18 cellular contexts compared by ENCODE assay signal in genomic region chr12:119156401-119156800, GRCh38. TPM values are rescaled to one million over a fixed set of nuclear protein-coding genes. Genes with fewer than 3 reads are reported as not detected.
DNase-seq lines count a peak whose midpoint lies in the region; ATAC-seq, FAIRE-seq and TF ChIP-seq lines count a peak whose summit lies in the region.
"Had no signal": no experiment of that assay in that cellular context is flagged by ENCODE, and none has a peak within 500 bp of the region (broad histone marks: within the 10 kb centered on the region; RNA-seq: fewer than 3 reads in every experiment).

No MANE protein-coding gene starts in this region.

- H3K27me3 Mint-ChIP-seq in activated CD8-positive, alpha-beta T cell treated with anti-CD3 and anti-CD28 coated beads, Interleukin-2, amount 10 ng/mL, durations not matched to agents 7 days and 5 days (ENCODE audit: low read depth), result peaks cover 4% of the 10 kb centered on the region

- TF ChIP-seq CTCF in LNCaP clone FGC (IDR thresholded peaks at IDR 0.05; ENCODE audit: control insufficient read depth, extremely low read depth, insufficient read depth), result 0 out of 2 replicates have a peak, but pooled peaks have one; percentile 21
- peak in 7 of 9 donors; percentile 21 to 55 (median 30) for TF ChIP-seq CTCF in heart right ventricle (IDR thresholded peaks at IDR 0.05)
- TF ChIP-seq CTCF in retinal pigment epithelial cell (conservative IDR thresholded peaks at IDR 0.05; ENCODE audit: low read depth, low read length), result peak; percentile 21

- H3K4me3 ChIP-seq in LNCaP clone FGC (ENCODE audit: low read depth, low read length) (no peak overlapping the region), heart right ventricle (peak overlapping the region in 2 of 10 donors; percentile 11 to 13), retinal pigment epithelial cell (ENCODE audit: low read length) (no peak overlapping the region)

- 60 to 74% methylated on average over 31 of the region's 31 CpGs for WGBS in heart right ventricle, 2 donors

- no peak overlapping the region for H3K4me3 Mint-ChIP-seq in activated CD8-positive, alpha-beta T cell treated with anti-CD3 and anti-CD28 coated beads, Interleukin-2, amount 10 ng/mL, durations not matched to agents 7 days and 5 days
- H3K4me3 Mint-ChIP-seq: activated CD4-positive, alpha-beta memory T cell treated with anti-CD3 and anti-CD28 coated beads for 36 hours; activated T-helper 1 cell treated with anti-CD3 and anti-CD28 coated beads, Interleukin-12 subunit alpha, Interleukin-12 subunit beta, Interleukin-2, Interleukin-4 antibody, amounts not matched to agents 30 ng/mL and 10 ng/mL and 1 ng/mL, durations not matched to agents 14 hours and 24 hours and 36 hours; natural killer cell treated with Interleukin-12 subunit alpha and Interleukin-12 subunit beta and Interleukin-15 and Interleukin-18, amount 100 ng/mL, for 72 hours had no signal

- H3K27ac Mint-ChIP-seq in activated CD8-positive, alpha-beta T cell treated with anti-CD3 and anti-CD28 coated beads, Interleukin-2, amount 10 ng/mL, durations not matched to agents 7 days and 5 days, result no peak overlapping the region
- H3K27ac Mint-ChIP-seq: activated CD4-positive, alpha-beta memory T cell treated with anti-CD3 and anti-CD28 coated beads for 36 hours; activated T-helper 1 cell treated with anti-CD3 and anti-CD28 coated beads, Interleukin-12 subunit alpha, Interleukin-12 subunit beta, Interleukin-2, Interleukin-4 antibody, amounts not matched to agents 30 ng/mL and 10 ng/mL and 1 ng/mL, durations not matched to agents 14 hours and 24 hours and 36 hours; natural killer cell treated with Interleukin-12 subunit alpha and Interleukin-12 subunit beta and Interleukin-15 and Interleukin-18, amount 100 ng/mL, for 72 hours had no signal

- H3K36me3 ChIP-seq in heart right ventricle, result no peaks in the 10 kb centered on the region

- POLR2A ChIA-PET in activated CD8-positive, alpha-beta T cell treated with anti-CD3 and anti-CD28 coated beads, Interleukin-2, amount 10 ng/mL, durations not matched to agents 7 days and 5 days (lab: Charles Lee), result no interaction called here

- intact Hi-C loops in heart right ventricle (cut with DNase I), result no loop called here

- FAIRE-seq in RCC 7860 (lab: Jason Lieb, UNC), result no peak
- FAIRE-seq: GM19239, TTC549 had no signal

- ATAC-seq in heart right ventricle, result peak in 7 of 8 donors; percentile 14 to 49 (median 20)
- ATAC-seq in activated CD8-positive, alpha-beta T cell treated with anti-CD3 and anti-CD28 coated beads, Interleukin-2, amount 10 ng/mL, durations not matched to agents 7 days and 5 days, result no peak
- ATAC-seq: natural killer cell treated with Interleukin-12 subunit alpha and Interleukin-12 subunit beta and Interleukin-15 and Interleukin-18, amount 100 ng/mL, for 72 hours had no signal

- H3K4me1 Mint-ChIP-seq in activated CD8-positive, alpha-beta T cell treated with anti-CD3 and anti-CD28 coated beads, Interleukin-2, amount 10 ng/mL, durations not matched to agents 7 days and 5 days (ENCODE audit: low read depth), result no peaks in the 10 kb centered on the region

- peaks cover 0 to 12% (median 4%) of the 10 kb centered on the region in 11 donors for H3K9me3 ChIP-seq in heart right ventricle

- H3K27ac ChIP-seq in heart right ventricle, result peak overlapping the region in 9 of 10 donors; percentile 42 to 88 (median 81)

- CTCF ChIA-PET in activated CD8-positive, alpha-beta T cell treated with anti-CD3 and anti-CD28 coated beads, Interleukin-2, amount 10 ng/mL, durations not matched to agents 7 days and 5 days (lab: Charles Lee), result interaction anchor here (0.7 kb wide), 1 partner anchor 391 kb away, joined by 3 read pairs; no protein-coding TSS in a partner anchor

- H3K36me3 Mint-ChIP-seq in activated CD8-positive, alpha-beta T cell treated with anti-CD3 and anti-CD28 coated beads, Interleukin-2, amount 10 ng/mL, durations not matched to agents 7 days and 5 days (ENCODE audit: low read depth), result no peaks in the 10 kb centered on the region
- H3K36me3 Mint-ChIP-seq: activated CD4-positive, alpha-beta memory T cell treated with anti-CD3 and anti-CD28 coated beads for 36 hours; natural killer cell treated with Interleukin-12 subunit alpha and Interleukin-12 subunit beta and Interleukin-15 and Interleukin-18, amount 100 ng/mL, for 72 hours had no signal

- DNase-seq in D341Med (ENCODE audit: low spot score) (peak; percentile 82), LNCaP clone FGC (ENCODE audit: low read depth) (no peak), heart right ventricle (peak; percentile 49 to 50), retinal pigment epithelial cell (ENCODE audit: low read depth) (no peak), RCC 7860 (ENCODE audit: low spot score) (no peak), NCI-H526 treated with DMSO at 0.1 percent for 48 hours (lab: John Stamatoyannopoulos, UW) (no peak), NCI-H1417 treated with DMSO at 0.1 percent for 48 hours (lab: John Stamatoyannopoulos, UW) (no peak)
- no peak for DNase-seq in activated CD8-positive, alpha-beta T cell treated with anti-CD3 and anti-CD28 coated beads, Interleukin-2, amount 10 ng/mL, durations not matched to agents 7 days and 5 days
- DNase-seq: activated CD4-positive, alpha-beta memory T cell treated with anti-CD3 and anti-CD28 coated beads for 36 hours; caudate nucleus; DMS79; effector memory CD4-positive, alpha-beta T cell; mammary epithelial cell; NCI-H774 had no signal

- H3K27me3 ChIP-seq in heart right ventricle, result peaks cover 0 to 4% (median 0%) of the 10 kb centered on the region in 7 donors

- H3K4me1 ChIP-seq in heart right ventricle, result peaks cover 0 to 48% (median 12%) of the 10 kb centered on the region in 9 donors

- H3K9me3 Mint-ChIP-seq in activated CD8-positive, alpha-beta T cell treated with anti-CD3 and anti-CD28 coated beads, Interleukin-2, amount 10 ng/mL, durations not matched to agents 7 days and 5 days (ENCODE audit: insufficient read depth), result peaks cover 4% of the 10 kb centered on the region
- H3K9me3 Mint-ChIP-seq: natural killer cell treated with Interleukin-12 subunit alpha and Interleukin-12 subunit beta and Interleukin-15 and Interleukin-18, amount 100 ng/mL, for 72 hours had no signal

RNA-seq across cellular contexts. Expression of gene HSPB8, which starts 22.3 kb away (rescaled TPM):
- total RNA-seq in heart right ventricle, result 100 to 1,000 TPM; 421 to 720 (median 568) TPM
- polyA plus RNA-seq in heart right ventricle, result 100 to 1,000 TPM; 250 to 442 TPM
- total RNA-seq in activated CD8-positive, alpha-beta T cell treated with anti-CD3 and anti-CD28 coated beads, Interleukin-2, amount 10 ng/mL, durations not matched to agents 7 days and 5 days, result not detected
- total RNA-seq: activated CD4-positive, alpha-beta memory T cell treated with anti-CD3 and anti-CD28 coated beads for 36 hours; activated T-helper 1 cell treated with anti-CD3 and anti-CD28 coated beads, Interleukin-12 subunit alpha, Interleukin-12 subunit beta, Interleukin-2, Interleukin-4 antibody, amounts not matched to agents 30 ng/mL and 10 ng/mL and 1 ng/mL, durations not matched to agents 14 hours and 24 hours and 36 hours; natural killer cell treated with Interleukin-12 subunit alpha and Interleukin-12 subunit beta and Interleukin-15 and Interleukin-18, amount 100 ng/mL, for 72 hours had no signal
- polyA plus RNA-seq: mammary epithelial cell had no signal

Comparison
In these comparisons a context has a peak if more than half of its experiments do, and no peak if none do; other contexts are left out.
1. DNase-seq: peak in D341Med (single experiment) and heart right ventricle (2 of 2); none in LNCaP clone FGC (single experiment), retinal pigment epithelial cell (single experiment), RCC 7860 (single experiment), NCI-H526 treated with DMSO at 0.1 percent for 48 hours (single experiment), activated CD8-positive, alpha-beta T cell treated with anti-CD3 and anti-CD28 coated beads, Interleukin-2, amount 10 ng/mL, durations not matched to agents 7 days and 5 days (single experiment) and NCI-H1417 treated with DMSO at 0.1 percent for 48 hours (single experiment).
2. RNA of gene HSPB8, which starts 22.3 kb away (total RNA-seq): 421 to 720 TPM in heart right ventricle; not detected in activated CD8-positive, alpha-beta T cell treated with anti-CD3 and anti-CD28 coated beads, Interleukin-2, amount 10 ng/mL, durations not matched to agents 7 days and 5 days; every median in the first group is over 100 times any median in the second.
3. Peak in every context shown above with its lines, with median percentiles within 50 percentile points of each other: CTCF ChIP-seq.